In the genomic region with DNA sequence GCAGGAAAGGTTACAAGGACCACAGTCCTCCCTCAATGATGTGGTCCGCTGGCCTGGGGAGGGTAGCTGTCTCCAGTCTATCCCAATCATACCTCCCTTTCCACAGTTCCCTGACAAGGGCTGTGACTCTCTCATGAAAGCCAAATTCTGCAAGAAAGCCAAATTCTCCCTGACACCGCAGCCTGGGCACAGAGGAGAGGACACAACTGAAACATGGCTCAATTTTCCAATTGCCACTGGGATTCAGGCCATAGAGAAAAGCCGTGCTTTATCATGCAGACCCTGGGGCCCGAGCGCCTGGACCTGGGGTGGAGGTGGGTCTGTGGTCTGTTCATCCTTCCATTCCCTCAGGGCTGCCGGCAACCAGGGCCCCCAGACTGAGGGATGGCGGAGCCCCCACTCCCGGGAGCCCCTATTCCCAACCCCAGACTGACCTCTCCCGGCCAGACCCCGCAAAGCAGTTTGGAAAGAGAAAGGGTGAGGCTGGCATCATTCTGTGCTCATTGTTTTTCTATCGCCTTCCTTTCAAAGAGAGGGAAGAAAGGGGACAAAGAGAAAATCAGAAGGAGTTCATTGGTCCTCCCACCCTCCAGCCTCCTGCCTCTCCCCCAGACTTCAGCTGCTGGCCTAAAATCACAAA, we compare ENCODE assay signal across 25 cellular contexts.
A peak's percentile ranks its signal among the peaks of the same experiment; 100 is the strongest.
DNase-seq lines count a peak whose midpoint lies in the region; ATAC-seq and TF ChIP-seq lines count a peak whose summit lies in the region.
"Had no signal": no experiment of that assay in that cellular context is flagged by ENCODE, and none has a peak within 500 bp of the region (broad histone marks: within the 10 kb centered on the region; RNA-seq: fewer than 3 reads in every experiment).

No MANE protein-coding gene starts in this region.

- H3K9me3 ChIP-seq in NT2/D1 (ENCODE audit: insufficient read depth, low read length) (no peaks in the 10 kb centered on the region), neuron (ENCODE audit: low read length) (no peaks in the 10 kb centered on the region)
- H3K9me3 ChIP-seq: mucosa of descending colon, thyroid gland had no signal

- H3K9ac ChIP-seq in NT2/D1 (ENCODE audit: insufficient read length, low read depth): no peak overlapping the region
- H3K9ac ChIP-seq: KMS-11 had no signal

- H3K27me3 ChIP-seq in NT2/D1 (ENCODE audit: insufficient read depth, insufficient read length): peaks cover 30% of the 10 kb centered on the region
- H3K27me3 ChIP-seq in neuron (ENCODE audit: insufficient read depth, low read length): no peaks in the 10 kb centered on the region
- H3K27me3 ChIP-seq: thyroid gland had no signal

- peaks cover 3% of the 10 kb centered on the region for H3K9me3 Mint-ChIP-seq in glutamatergic neuron (ENCODE audit: unreplicated experiment)
- H3K9me3 Mint-ChIP-seq in activated T-helper 17 cell treated with anti-CD3 and anti-CD28 coated beads, Interleukin-2, amount 50 U/mL, for 72 hours: no peaks in the 10 kb centered on the region
- H3K9me3 Mint-ChIP-seq: activated naive CD8-positive, alpha-beta T cell treated with anti-CD3 and anti-CD28 coated beads, Interleukin-2, amount 10 ng/mL, durations not matched to agents 7 days and 5 days had no signal

- H3K4me3 ChIP-seq in NT2/D1 (ENCODE audit: insufficient read length, low read depth) (no peak overlapping the region), neuron (ENCODE audit: low read length) (no peak overlapping the region)
- H3K4me3 ChIP-seq: mucosa of descending colon, thyroid gland had no signal

- H3K4me3 Mint-ChIP-seq in glutamatergic neuron (ENCODE audit: unreplicated experiment): no peak overlapping the region
- H3K4me3 Mint-ChIP-seq in activated T-helper 17 cell treated with anti-CD3 and anti-CD28 coated beads, Interleukin-2, amount 50 U/mL, for 72 hours: no peak overlapping the region
- H3K4me3 Mint-ChIP-seq: activated B cell treated with CpG ODN at 0.5 μM for 24 hours; activated naive CD8-positive, alpha-beta T cell treated with anti-CD3 and anti-CD28 coated beads, Interleukin-2, amount 10 ng/mL, durations not matched to agents 7 days and 5 days; activated T-helper 1 cell treated with anti-CD3 and anti-CD28 coated beads, Interleukin-12 subunit alpha, Interleukin-12 subunit beta, Interleukin-2, Interleukin-4 antibody, amounts not matched to agents 30 ng/mL and 10 ng/mL and 1 ng/mL, durations not matched to agents 14 hours and 24 hours and 36 hours; CD4-positive, CD25-positive, alpha-beta regulatory T cell; dendritic cell treated with granulocyte-macrophage colony-stimulating factor and Interleukin-4, amounts not matched to agents 40 ng/mL and 50 ng/mL, for 4 days had no signal

- DNase-seq in NT2/D1 (ENCODE audit: low read depth, low spot score) (peak; percentile 36), glutamatergic neuron (peak; percentile 49), NCI-H446 treated with DMSO at 0.1 percent for 48 hours (lab: John Stamatoyannopoulos, UW) (no peak), activated T-cell treated with anti-CD3 and anti-CD28 coated beads for 4 hours (no peak)
- no peak for DNase-seq in activated CD8-positive, alpha-beta memory T cell treated with anti-CD3 and anti-CD28 coated beads, Interleukin-2, amount 50 U/mL, for 4 hours
- DNase-seq: activated B cell treated with CpG ODN at 0.5 μM for 24 hours; activated CD8-positive, alpha-beta memory T cell treated with anti-CD3 and anti-CD28 coated beads for 24 hours; activated naive CD8-positive, alpha-beta T cell treated with anti-CD3 and anti-CD28 coated beads, Interleukin-2, amount 10 ng/mL, durations not matched to agents 7 days and 5 days; CD4-positive, CD25-positive, alpha-beta regulatory T cell; DMS53; foreskin keratinocyte; left cardiac atrium; mucosa of descending colon; NCI-H1105; NCI-H2107; NCI-H69; SHP77 treated with DMSO at 0.1 percent for 48 hours; stimulated activated naive CD4-positive, alpha-beta T cell; thyroid gland had no signal

- H3K36me3 Mint-ChIP-seq in glutamatergic neuron (ENCODE audit: unreplicated experiment): peaks cover 10% of the 10 kb centered on the region
- H3K36me3 Mint-ChIP-seq in activated T-helper 17 cell treated with anti-CD3 and anti-CD28 coated beads, Interleukin-2, amount 50 U/mL, for 72 hours (ENCODE audit: low read depth): no peaks in the 10 kb centered on the region
- H3K36me3 Mint-ChIP-seq: activated naive CD8-positive, alpha-beta T cell treated with anti-CD3 and anti-CD28 coated beads, Interleukin-2, amount 10 ng/mL, durations not matched to agents 7 days and 5 days; CD4-positive, CD25-positive, alpha-beta regulatory T cell had no signal

- H3K27ac Mint-ChIP-seq in glutamatergic neuron (ENCODE audit: unreplicated experiment): peak overlapping the region; percentile 48
- H3K27ac Mint-ChIP-seq in activated T-helper 17 cell treated with anti-CD3 and anti-CD28 coated beads, Interleukin-2, amount 50 U/mL, for 72 hours: no peak overlapping the region
- H3K27ac Mint-ChIP-seq: activated B cell treated with CpG ODN at 0.5 μM for 24 hours; activated naive CD8-positive, alpha-beta T cell treated with anti-CD3 and anti-CD28 coated beads, Interleukin-2, amount 10 ng/mL, durations not matched to agents 7 days and 5 days; activated T-helper 1 cell treated with anti-CD3 and anti-CD28 coated beads, Interleukin-12 subunit alpha, Interleukin-12 subunit beta, Interleukin-2, Interleukin-4 antibody, amounts not matched to agents 30 ng/mL and 10 ng/mL and 1 ng/mL, durations not matched to agents 14 hours and 24 hours and 36 hours; CD4-positive, CD25-positive, alpha-beta regulatory T cell; dendritic cell treated with granulocyte-macrophage colony-stimulating factor and Interleukin-4, amounts not matched to agents 40 ng/mL and 50 ng/mL, for 4 days had no signal

- no peak for ATAC-seq in activated T-helper 17 cell treated with anti-CD3 and anti-CD28 coated beads, Interleukin-2, amount 50 U/mL, for 72 hours (replicated peaks)
- ATAC-seq: foreskin keratinocyte, left cardiac atrium, mucosa of descending colon had no signal

- peaks cover 15% of the 10 kb centered on the region for H3K4me1 Mint-ChIP-seq in glutamatergic neuron (ENCODE audit: low read depth, unreplicated experiment)
- no peaks in the 10 kb centered on the region for H3K4me1 Mint-ChIP-seq in activated T-helper 17 cell treated with anti-CD3 and anti-CD28 coated beads, Interleukin-2, amount 50 U/mL, for 72 hours
- H3K4me1 Mint-ChIP-seq: activated B cell treated with CpG ODN at 0.5 μM for 24 hours; activated naive CD8-positive, alpha-beta T cell treated with anti-CD3 and anti-CD28 coated beads, Interleukin-2, amount 10 ng/mL, durations not matched to agents 7 days and 5 days; CD4-positive, CD25-positive, alpha-beta regulatory T cell had no signal

- TF ChIP-seq CTCF in GM12873 (IDR thresholded peaks at IDR 0.05; ENCODE audit: insufficient read depth, low read depth, low read length, missing control alignments): peak; percentile 5
- TF ChIP-seq CTCF in glutamatergic neuron (IDR thresholded peaks at IDR 0.05; ENCODE audit: partially characterized antibody, unreplicated experiment): no peak

- H2AFZ ChIP-seq in neuron (ENCODE audit: low read depth, low read length): peak overlapping the region; percentile 32

- peaks cover 2% of the 10 kb centered on the region for H3K27me3 Mint-ChIP-seq in glutamatergic neuron (ENCODE audit: unreplicated experiment)
- peaks cover 20% of the 10 kb centered on the region for H3K27me3 Mint-ChIP-seq in activated T-helper 17 cell treated with anti-CD3 and anti-CD28 coated beads, Interleukin-2, amount 50 U/mL, for 72 hours

- H3K4me1 ChIP-seq in NT2/D1 (ENCODE audit: insufficient read depth, insufficient read length) (peaks cover 3% of the 10 kb centered on the region), neuron (ENCODE audit: insufficient read depth, low read length) (peaks cover 14% of the 10 kb centered on the region)
- H3K4me1 ChIP-seq: foreskin keratinocyte, thyroid gland had no signal

- no peaks in the 10 kb centered on the region for H3K36me3 ChIP-seq in NT2/D1 (ENCODE audit: insufficient read depth, insufficient read length, low read length)
- H3K36me3 ChIP-seq in neuron (ENCODE audit: insufficient read depth, low read length): no peaks in the 10 kb centered on the region
- H3K36me3 ChIP-seq: thyroid gland had no signal

Comparison
In these comparisons a context has a peak if more than half of its experiments do, and no peak if none do; other contexts are left out.
1. DNase-seq: peak in NT2/D1 (single experiment) and glutamatergic neuron (single experiment); none in NCI-H446 treated with DMSO at 0.1 percent for 48 hours (single experiment), activated T-cell treated with anti-CD3 and anti-CD28 coated beads for 4 hours (single experiment) and activated CD8-positive, alpha-beta memory T cell treated with anti-CD3 and anti-CD28 coated beads, Interleukin-2, amount 50 U/mL, for 4 hours (single experiment).